Comparison of ENCODE assay signal across 8 cellular contexts in the genomic region with DNA sequence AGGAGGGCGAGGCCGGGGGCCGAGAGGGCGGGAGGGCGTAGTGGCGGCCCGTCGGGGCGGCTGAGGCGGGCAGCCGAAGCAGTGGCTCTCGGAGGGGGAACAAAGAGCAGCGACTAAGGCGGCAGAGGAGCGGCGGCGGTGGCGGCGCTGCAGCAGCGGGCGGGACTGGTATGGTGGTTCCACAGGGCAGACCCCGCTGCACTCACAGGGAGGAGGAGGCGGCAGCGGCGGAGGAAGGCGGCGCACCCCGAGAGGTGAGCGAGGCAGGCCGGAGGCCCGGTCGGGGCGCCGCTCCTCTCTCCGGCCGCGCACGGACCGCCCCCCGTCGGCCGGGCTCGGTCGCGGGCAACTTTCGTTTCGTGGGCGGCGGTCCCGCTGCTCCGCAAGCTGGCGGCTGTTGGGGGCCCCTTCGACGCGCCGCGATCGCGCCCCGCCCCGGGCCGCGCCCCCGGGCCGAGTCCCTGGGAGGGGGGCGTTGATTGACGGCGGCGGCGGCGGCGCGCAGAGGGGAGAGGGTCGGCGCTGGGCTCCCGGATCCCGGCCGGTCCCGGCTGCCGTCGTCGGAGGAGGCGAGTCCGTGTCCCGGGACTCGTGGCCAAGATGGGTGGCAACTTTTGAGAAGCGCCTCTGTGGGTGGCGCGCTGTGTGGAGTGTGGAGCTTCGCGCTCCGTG. TPM values are rescaled to one million over a fixed set of nuclear protein-coding genes. Genes with fewer than 3 reads are reported as not detected.
A peak's percentile ranks its signal among the peaks of the same experiment; 100 is the strongest.
DNase-seq lines count a peak whose midpoint lies in the region; ATAC-seq and TF ChIP-seq lines count a peak whose summit lies in the region.

No MANE protein-coding gene starts in this region.

- no peaks in the 10 kb centered on the region for H3K9me3 ChIP-seq in HUES64 (ENCODE audit: insufficient read depth, low read depth, low read length)

- no peaks in the 10 kb centered on the region for H3K27me3 ChIP-seq in HUES64 (ENCODE audit: insufficient read depth, low read length)

- peak overlapping the region; percentile 99 for H3K9ac ChIP-seq in HUES64 (ENCODE audit: low read depth, low read length)

- TF ChIP-seq CTCF in epithelial cell of esophagus (IDR thresholded peaks at IDR 0.05; ENCODE audit: insufficient read depth, low read depth, low read length, missing control alignments): no peak

- H3K9me3 Mint-ChIP-seq in activated CD8-positive, alpha-beta T cell treated with anti-CD3 and anti-CD28 coated beads, Interleukin-2, amount 10 ng/mL, durations not matched to agents 7 days and 5 days (ENCODE audit: insufficient read depth): no peaks in the 10 kb centered on the region

- H3K36me3 ChIP-seq in HUES64 (ENCODE audit: insufficient read depth, low read length): peaks cover 31% of the 10 kb centered on the region

- H3K4me3 ChIP-seq in HUES64 (ENCODE audit: low read length) (peak overlapping the region; percentile 90), epithelial cell of esophagus (ENCODE audit: low read length) (peak overlapping the region; percentile 79)

- peak; percentile 40 for DNase-seq in ELR (ENCODE audit: low read depth)
- DNase-seq in activated CD8-positive, alpha-beta T cell treated with anti-CD3 and anti-CD28 coated beads, Interleukin-2, amount 10 ng/mL, durations not matched to agents 7 days and 5 days: peak; percentile 42
- DNase-seq in epithelial cell of esophagus (ENCODE audit: low read depth): peak; percentile 29
- peak; percentile 14 for DNase-seq in mucosa of gallbladder (ENCODE audit: low spot score)
- peak; percentile 12 for DNase-seq in stimulated activated CD8-positive, alpha-beta memory T cell treated with anti-CD3 and anti-CD28 coated beads, Interleukin-7, amount 100 ng/mL, for 24 hours (ENCODE audit: low read depth)
- DNase-seq in H4 (ENCODE audit: low spot score): no peak

- CTCF ChIA-PET in activated CD8-positive, alpha-beta T cell treated with anti-CD3 and anti-CD28 coated beads, Interleukin-2, amount 10 ng/mL, durations not matched to agents 7 days and 5 days (lab: Charles Lee): no interaction called here

- peak overlapping the region; percentile 96 for H3K27ac ChIP-seq in HUES64 (ENCODE audit: low read depth, low read length)

- POLR2A ChIA-PET in activated CD8-positive, alpha-beta T cell treated with anti-CD3 and anti-CD28 coated beads, Interleukin-2, amount 10 ng/mL, durations not matched to agents 7 days and 5 days (lab: Charles Lee): interaction anchor here (0.7 kb wide), 1 partner anchor 8 kb away, joined by 3 read pairs; no protein-coding TSS in a partner anchor

- H3K36me3 Mint-ChIP-seq in activated CD8-positive, alpha-beta T cell treated with anti-CD3 and anti-CD28 coated beads, Interleukin-2, amount 10 ng/mL, durations not matched to agents 7 days and 5 days (ENCODE audit: low read depth): peaks cover 20% of the 10 kb centered on the region

- peak; percentile 41 for ATAC-seq in GM21515 (IDR thresholded peaks at IDR 0.05; ENCODE audit: unreplicated experiment)
- peak; percentile 54 for ATAC-seq in activated CD8-positive, alpha-beta T cell treated with anti-CD3 and anti-CD28 coated beads, Interleukin-2, amount 10 ng/mL, durations not matched to agents 7 days and 5 days

- WGBS in HUES64: under 1% methylated on average over 92 of the region's 92 CpGs

- H3K4me3 Mint-ChIP-seq in activated CD8-positive, alpha-beta T cell treated with anti-CD3 and anti-CD28 coated beads, Interleukin-2, amount 10 ng/mL, durations not matched to agents 7 days and 5 days: peak overlapping the region; percentile 87

- no peaks in the 10 kb centered on the region for H3K27me3 Mint-ChIP-seq in activated CD8-positive, alpha-beta T cell treated with anti-CD3 and anti-CD28 coated beads, Interleukin-2, amount 10 ng/mL, durations not matched to agents 7 days and 5 days (ENCODE audit: low read depth)

- peaks cover 13% of the 10 kb centered on the region for H3K4me1 ChIP-seq in HUES64 (ENCODE audit: insufficient read depth, low read length)

- H3K4me1 Mint-ChIP-seq in activated CD8-positive, alpha-beta T cell treated with anti-CD3 and anti-CD28 coated beads, Interleukin-2, amount 10 ng/mL, durations not matched to agents 7 days and 5 days (ENCODE audit: low read depth): peaks cover 33% of the 10 kb centered on the region

- peak overlapping the region; percentile 93 for H3K27ac Mint-ChIP-seq in activated CD8-positive, alpha-beta T cell treated with anti-CD3 and anti-CD28 coated beads, Interleukin-2, amount 10 ng/mL, durations not matched to agents 7 days and 5 days

RNA-seq across cellular contexts. Expression of a gene that starts 0.5 kb away (rescaled TPM):
- polyA plus RNA-seq in HUES64 (2013, experiment 1 of 2): 24.5 TPM
- 25.0 TPM for polyA plus RNA-seq in HUES64 (2013, experiment 2 of 2)
- total RNA-seq in activated CD8-positive, alpha-beta T cell treated with anti-CD3 and anti-CD28 coated beads, Interleukin-2, amount 10 ng/mL, durations not matched to agents 7 days and 5 days: 10 to 100 TPM; 36.3 to 43.0 TPM
- 23.8 TPM for total RNA-seq in mucosa of gallbladder
- total RNA-seq in H4 (2014; rRNA removed; shearing (Covaris generic)): 15.0 and 19.1 TPM in 2 replicates
